9 cellular contexts compared by ENCODE assay signal in the genomic region with DNA sequence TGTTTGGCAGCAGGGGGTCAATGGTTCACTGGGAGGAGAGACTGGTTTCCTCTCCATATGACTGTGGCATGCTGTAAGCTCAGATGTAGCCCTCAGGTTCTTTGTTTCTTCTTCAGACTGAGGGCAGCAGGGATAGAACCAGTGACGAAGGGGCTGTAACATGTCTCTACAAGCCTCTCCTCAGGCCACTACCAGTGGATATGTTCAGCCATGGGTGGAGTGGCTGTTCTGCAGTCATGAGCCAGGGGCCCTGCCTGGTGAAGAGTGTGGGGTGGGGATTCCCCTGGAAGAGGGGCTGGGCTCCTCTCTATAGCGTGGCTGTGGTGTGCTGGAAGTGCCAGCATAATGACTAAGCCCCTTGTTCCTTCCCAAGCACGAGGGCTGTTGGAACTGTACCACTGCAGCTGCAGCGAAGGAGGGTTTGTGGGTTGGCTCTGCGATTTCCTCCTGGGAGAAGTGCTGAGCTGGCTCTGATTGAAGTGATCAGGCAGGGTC. TPM values are rescaled to one million over a fixed set of nuclear protein-coding genes. Genes with fewer than 3 reads are reported as not detected.
DNase-seq lines count a peak whose midpoint lies in the region; ATAC-seq and TF ChIP-seq lines count a peak whose summit lies in the region.
"Had no signal": no experiment of that assay in that cellular context is flagged by ENCODE, and none has a peak within 500 bp of the region (broad histone marks: within the 10 kb centered on the region; RNA-seq: fewer than 3 reads in every experiment).

No MANE protein-coding gene starts in this region.

- no peak overlapping the region for H3K14ac ChIP-seq in neuronal stem cell (ENCODE audit: low read length)

- DNase-seq in activated CD4-positive, alpha-beta T cell treated with anti-CD3 and anti-CD28 coated beads for 48 hours, result peak; percentile 32
- DNase-seq in activated CD4-positive, alpha-beta T cell treated with anti-CD3 and anti-CD28 coated beads for 1 hour, result no peak
- peak; percentile 81 to 86 for DNase-seq in cardiac fibroblast (ENCODE audit: low read depth in 2 of 2)
- no peak for DNase-seq in neuronal stem cell (ENCODE audit: low spot score)
- DNase-seq in stimulated activated CD8-positive, alpha-beta memory T cell treated with anti-CD3 and anti-CD28 coated beads, Interleukin-4, amount 100 ng/mL, for 48 hours, result no peak
- DNase-seq in NCI-H2107 treated with DMSO at 0.1 percent for 48 hours (lab: John Stamatoyannopoulos, UW; ENCODE audit: unreplicated experiment), result no peak

- H4K8ac ChIP-seq in neuronal stem cell (ENCODE audit: low read depth, low read length), result no peak overlapping the region

- no peaks in the 10 kb centered on the region for H3K36me3 ChIP-seq in neuronal stem cell (replicated peaks in 1 of 2; ENCODE audit: control insufficient read depth in 2 of 2, insufficient read depth in 2 of 2, low read length in 2 of 2)

- no peak overlapping the region for H3K23ac ChIP-seq in neuronal stem cell (ENCODE audit: low read depth, low read length, poor library complexity)

- no CpG with 5 or more reads among the region's 5 CpGs for WGBS in neuronal stem cell (ENCODE audit: extremely low coverage in 2 of 2, insufficient read length in 2 of 2, insufficient replicate concordance in 1 of 2), 2 donors

- H3K4me3 ChIP-seq in cardiac fibroblast (replicated peaks in 1 of 2; ENCODE audit: low read depth in 2 of 2, low read length in 2 of 2) (no peak overlapping the region), neuronal stem cell (ENCODE audit: low read length in 2 of 2) (no peak overlapping the region)

- H2BK15ac ChIP-seq in neuronal stem cell (ENCODE audit: low read length), result peak overlapping the region; percentile 81

- H3K4me2 ChIP-seq in neuronal stem cell (ENCODE audit: insufficient read depth, low read length, poor library complexity, severe bottlenecking), result no peak overlapping the region

- peak overlapping the region; percentile 89 for H2AK5ac ChIP-seq in neuronal stem cell (ENCODE audit: low read depth, low read length)

- H4K91ac ChIP-seq in neuronal stem cell (ENCODE audit: low read depth, low read length, poor library complexity), result no peak overlapping the region

- no peak overlapping the region for H3K9ac ChIP-seq in neuronal stem cell (ENCODE audit: low read depth, low read length, poor library complexity)

- no peak overlapping the region for H3K27ac ChIP-seq in neuronal stem cell (replicated peaks; ENCODE audit: low read length)
- H3K27ac ChIP-seq: VCaP had no signal

- ATAC-seq in HG03196 (IDR thresholded peaks at IDR 0.05; ENCODE audit: unreplicated experiment), result peak; percentile 44
- ATAC-seq in GM19455 (IDR thresholded peaks at IDR 0.05; ENCODE audit: unreplicated experiment), result no peak

- peak overlapping the region; percentile 95 for H2BK120ac ChIP-seq in neuronal stem cell (ENCODE audit: low read depth, low read length)

- H3K79me1 ChIP-seq in neuronal stem cell (ENCODE audit: low read depth, low read length), result no peaks in the 10 kb centered on the region

- H3K18ac ChIP-seq in neuronal stem cell (ENCODE audit: low read length), result peak overlapping the region; percentile 67

- no peaks in the 10 kb centered on the region for H3K9me3 ChIP-seq in neuronal stem cell (replicated peaks in 1 of 2; ENCODE audit: control insufficient read depth in 2 of 2, insufficient read depth in 1 of 2, low read depth in 1 of 2, low read length in 2 of 2)

- H3K4ac ChIP-seq in neuronal stem cell (ENCODE audit: low read length), result no peak overlapping the region

- H2BK5ac ChIP-seq in neuronal stem cell (ENCODE audit: low read length), result no peak overlapping the region

- H3K4me1 ChIP-seq in neuronal stem cell (ENCODE audit: control insufficient read depth in 2 of 2, insufficient read depth in 1 of 2, low read depth in 1 of 2, low read length in 2 of 2), result peaks cover 0 to 3% of the 10 kb centered on the region in 2 donors

- peak overlapping the region; percentile 60 for H2BK12ac ChIP-seq in neuronal stem cell (ENCODE audit: low read length)

- peak overlapping the region; percentile 82 for H2AFZ ChIP-seq in neuronal stem cell (ENCODE audit: low read length)

- H3K27me3 ChIP-seq in neuronal stem cell (ENCODE audit: control insufficient read depth in 3 of 3, insufficient read depth in 3 of 3, low read depth in 1 of 3, low read length in 3 of 3), result no peaks in the 10 kb centered on the region

- TF ChIP-seq CTCF in cardiac fibroblast (IDR thresholded peaks at IDR 0.05; ENCODE audit: low read depth, low read length), result no peak

RNA-seq across cellular contexts. Expression of gene CMAS, which starts 55.8 kb away (rescaled TPM):
- polyA plus RNA-seq in neuronal stem cell (2013, experiment 1 of 2), result 37.7 TPM
- 38.7 TPM for polyA plus RNA-seq in neuronal stem cell (2013, experiment 2 of 2)

Comparison
In these comparisons a context has a peak if more than half of its experiments do, and no peak if none do; other contexts are left out.
1. DNase-seq: peak in activated CD4-positive, alpha-beta T cell treated with anti-CD3 and anti-CD28 coated beads for 48 hours (single experiment) and cardiac fibroblast (2 of 2); none in activated CD4-positive, alpha-beta T cell treated with anti-CD3 and anti-CD28 coated beads for 1 hour (single experiment), neuronal stem cell (single experiment), stimulated activated CD8-positive, alpha-beta memory T cell treated with anti-CD3 and anti-CD28 coated beads, Interleukin-4, amount 100 ng/mL, for 48 hours (single experiment) and NCI-H2107 treated with DMSO at 0.1 percent for 48 hours (single experiment).